In the genomic region with DNA sequence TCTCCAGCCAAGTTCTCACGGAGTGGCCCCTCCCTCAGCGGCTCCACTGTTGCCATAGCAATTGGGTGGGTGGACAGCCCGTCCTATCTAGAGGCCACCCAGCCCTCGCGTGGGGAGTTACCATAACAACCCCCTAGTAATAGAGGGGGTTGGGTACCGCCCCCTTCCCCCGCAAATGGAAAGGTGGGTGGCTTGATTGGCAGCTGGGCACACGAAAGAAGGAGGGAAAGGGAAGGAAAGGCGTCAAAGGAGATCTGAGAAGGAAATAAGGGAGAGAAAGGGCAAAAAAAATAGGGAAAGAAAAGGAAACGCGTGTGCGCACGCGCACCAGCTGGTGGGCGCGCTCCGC, we compare ENCODE assay signal across 7 cellular contexts. TPM values are rescaled to one million over a fixed set of nuclear protein-coding genes. Genes with fewer than 3 reads are reported as not detected.
DNase-seq lines count a peak whose midpoint lies in the region; ATAC-seq, FAIRE-seq and TF ChIP-seq lines count a peak whose summit lies in the region.
"Not testable (repeated sequence)": the region's sequence is repeated elsewhere in the genome, so short reads cannot be mapped to it uniquely, and the experiment has no call there.

No MANE protein-coding gene starts in this region.

- not testable (repeated sequence) for H4K20me1 ChIP-seq in Karpas-422 (ENCODE audit: insufficient read depth, low read depth, low read length)

- FAIRE-seq in kidney (lab: Jason Lieb, UNC) = not testable (repeated sequence)

- H3K9me3 ChIP-seq in Karpas-422 (ENCODE audit: low read length); ectodermal cell (ENCODE audit: control insufficient read depth, low read length); kidney (ENCODE audit: control insufficient read depth in 1 of 2, low read length in 2 of 2); trophoblast cell (ENCODE audit: insufficient read depth, low read depth, low read length): not testable (repeated sequence)

- peak overlapping the region; percentile 89 for H3K4me3 Mint-ChIP-seq in activated T-cell treated with anti-CD3 and anti-CD28 coated beads, Interleukin-2, amount 50 U/mL, for 24 hours

- peak overlapping the region; percentile 82 for H3K4me2 ChIP-seq in Karpas-422 (ENCODE audit: low read depth, low read length, poor library complexity, severe bottlenecking)
- H3K4me2 ChIP-seq in trophoblast cell (ENCODE audit: low read length) = peak overlapping the region; percentile 98

- H4K8ac ChIP-seq in trophoblast cell (ENCODE audit: low read depth, low read length) = peak overlapping the region; percentile 83

- peak overlapping the region; percentile 69 for H4K12ac ChIP-seq in trophoblast cell (ENCODE audit: low read depth, low read length)

- not testable (repeated sequence) for H3K9me3 Mint-ChIP-seq in activated T-cell treated with anti-CD3 and anti-CD28 coated beads, Interleukin-2, amount 50 U/mL, for 24 hours

- peaks cover 46% of the 10 kb centered on the region for H3K79me2 ChIP-seq in Karpas-422 (ENCODE audit: low read length)
- H3K79me2 ChIP-seq in trophoblast cell (ENCODE audit: control insufficient read depth, insufficient read depth, low read length, poor library complexity) = peaks cover 25% of the 10 kb centered on the region

- H3K4me1 ChIP-seq in Karpas-422 (ENCODE audit: low read length) (peaks cover 18% of the 10 kb centered on the region), ectodermal cell (ENCODE audit: control insufficient read depth, insufficient read depth, low read length) (peaks cover 20% of the 10 kb centered on the region), kidney (ENCODE audit: control insufficient read depth in 1 of 2, insufficient read depth in 1 of 2, low read depth in 1 of 2, low read length in 2 of 2) (peaks cover 0 to 21% of the 10 kb centered on the region in 2 donors), trophoblast cell (ENCODE audit: control insufficient read depth in 1 of 2, insufficient read depth in 2 of 2, low read length in 2 of 2) (peaks cover 13 to 19% of the 10 kb centered on the region in 2 experiments)

- 0% methylated on average over 11 of the region's 17 CpGs for WGBS in ectodermal cell, 2 experiments
- WGBS in trophoblast cell (ENCODE audit: extremely low coverage, insufficient coverage, insufficient read length) = no CpG with 5 or more reads among the region's 17 CpGs

- not testable (repeated sequence) for H3K9me2 ChIP-seq in Karpas-422 (replicated peaks; ENCODE audit: insufficient read depth, low read length)

- peak overlapping the region; percentile 86; the same call in 1 of the 2 replicates for H2AFZ ChIP-seq in Karpas-422 (ENCODE audit: low read length)
- peak overlapping the region; percentile 60 for H2AFZ ChIP-seq in trophoblast cell (ENCODE audit: insufficient read depth, low read length, poor library complexity)

- peak overlapping the region; percentile 70 for H4K91ac ChIP-seq in trophoblast cell (ENCODE audit: low read depth, low read length)

- H3K14ac ChIP-seq in trophoblast cell (ENCODE audit: low read length) = not testable (repeated sequence)

- not testable (repeated sequence) for H3K27me3 Mint-ChIP-seq in activated T-cell treated with anti-CD3 and anti-CD28 coated beads, Interleukin-2, amount 50 U/mL, for 24 hours

- DNase-seq in Karpas-422; activated T-cell treated with anti-CD3 and anti-CD28 coated beads, Interleukin-2, amount 50 U/mL, for 24 hours; kidney; trophoblast cell: not testable (repeated sequence)

- H3K23ac ChIP-seq in trophoblast cell (ENCODE audit: low read length) = not testable (repeated sequence)

- H3K4ac ChIP-seq in trophoblast cell (ENCODE audit: low read depth, low read length) = not testable (repeated sequence)

- H2BK120ac ChIP-seq in trophoblast cell (ENCODE audit: insufficient read depth, low read length, poor library complexity) = not testable (repeated sequence)

- not testable (repeated sequence) for TF ChIP-seq CTCF in kidney (IDR thresholded peaks at IDR 0.05; ENCODE audit: borderline replicate concordance, extremely low read depth, insufficient read depth)

- H3K79me1 ChIP-seq in trophoblast cell (ENCODE audit: low read length) = peaks cover 11% of the 10 kb centered on the region

- not testable (repeated sequence) for H2BK5ac ChIP-seq in trophoblast cell (ENCODE audit: low read depth, low read length, poor library complexity)

- not testable (repeated sequence) for H3K36me3 ChIP-seq in Karpas-422 (ENCODE audit: insufficient read depth, low read length); ectodermal cell (ENCODE audit: control insufficient read depth, insufficient read depth, low read length); kidney (ENCODE audit: control insufficient read depth in 1 of 2, insufficient read depth in 2 of 2, low read length in 2 of 2); trophoblast cell (ENCODE audit: control insufficient read depth in 1 of 2, insufficient read depth in 2 of 2, low read length in 2 of 2)

- not testable (repeated sequence) for H3K27ac ChIP-seq in Karpas-422 (ENCODE audit: low read length); ectodermal cell (ENCODE audit: insufficient read depth, low read depth, low read length, poor library complexity, severe bottlenecking)
- H3K27ac ChIP-seq in kidney (ENCODE audit: low read depth in 2 of 2, low read length in 2 of 2) (peak overlapping the region; percentile 77 to 92), trophoblast cell (ENCODE audit: low read depth, low read length) (peak overlapping the region; percentile 72)

- peaks cover 11% of the 10 kb centered on the region for H3K36me3 Mint-ChIP-seq in activated T-cell treated with anti-CD3 and anti-CD28 coated beads, Interleukin-2, amount 50 U/mL, for 24 hours (ENCODE audit: low read depth)

- H3K4me3 ChIP-seq in Karpas-422 (ENCODE audit: low read length) (peak overlapping the region; percentile 89), ectodermal cell (ENCODE audit: insufficient read depth, low read depth, low read length) (peak overlapping the region; percentile 74), kidney (ENCODE audit: low read length in 2 of 2) (peak overlapping the region; percentile 63 to 75), trophoblast cell (ENCODE audit: low read depth, low read length) (peak overlapping the region; percentile 46)

- intact Hi-C loops in kidney (cut with DNase I) = not testable (repeated sequence)

- peak; percentile 4 for ATAC-seq in GM18868 (IDR thresholded peaks at IDR 0.05; ENCODE audit: unreplicated experiment)
- ATAC-seq in HG02610 (IDR thresholded peaks at IDR 0.05; ENCODE audit: unreplicated experiment) = peak; percentile 9

- H3K9ac ChIP-seq in Karpas-422 (ENCODE audit: low read length) = peak overlapping the region; percentile 73
- peak overlapping the region in 1 of 2 donors; percentile 55 for H3K9ac ChIP-seq in kidney (ENCODE audit: low read length in 2 of 2)
- not testable (repeated sequence) for H3K9ac ChIP-seq in trophoblast cell (ENCODE audit: low read length)

- H2AK5ac ChIP-seq in trophoblast cell (ENCODE audit: low read length) = not testable (repeated sequence)

- peak overlapping the region; percentile 96 for H3K27ac Mint-ChIP-seq in activated T-cell treated with anti-CD3 and anti-CD28 coated beads, Interleukin-2, amount 50 U/mL, for 24 hours

- H2BK12ac ChIP-seq in trophoblast cell (ENCODE audit: low read length) = not testable (repeated sequence)

- peaks cover 37% of the 10 kb centered on the region for H3K4me1 Mint-ChIP-seq in activated T-cell treated with anti-CD3 and anti-CD28 coated beads, Interleukin-2, amount 50 U/mL, for 24 hours (ENCODE audit: low read depth)

- H3K27me3 ChIP-seq in Karpas-422 (ENCODE audit: low read length); ectodermal cell (ENCODE audit: control insufficient read depth, insufficient read depth, low read length, poor library complexity, severe bottlenecking); trophoblast cell (ENCODE audit: insufficient read depth, low read length): not testable (repeated sequence)

- not testable (repeated sequence) for H3K18ac ChIP-seq in trophoblast cell (ENCODE audit: low read length)

RNA-seq across cellular contexts. Expression of gene MINK1, which starts 0.3 kb away (rescaled TPM):
- 28.7 and 56.6 TPM in 2 replicates for total RNA-seq in Karpas-422 (2014; rRNA removed; shearing (Covaris generic); ENCODE audit: low replicate concordance)
- 63.6 TPM for polyA plus RNA-seq in ectodermal cell (2013, experiment 1 of 4)
- polyA plus RNA-seq in ectodermal cell (2013, experiment 2 of 4) = 61.8 TPM
- polyA plus RNA-seq in ectodermal cell (2013, experiment 3 of 4) = 40.1 TPM
- polyA plus RNA-seq in ectodermal cell (2013, experiment 4 of 4) = 44.1 TPM
- 118 TPM for total RNA-seq in kidney
- 21.2 TPM for polyA plus RNA-seq in kidney (ENCODE audit: insufficient read depth, low read depth, low replicate concordance)
- 54.5 and 55.2 TPM in 2 replicates for polyA plus RNA-seq in trophoblast cell (2013)

RNA-seq across cellular contexts. Expression of gene PLD2, which starts 25.9 kb away (rescaled TPM):
- total RNA-seq in Karpas-422 (2014; rRNA removed; shearing (Covaris generic); ENCODE audit: low replicate concordance) = 13.1 and 23.3 TPM in 2 replicates
- 53.5 TPM for polyA plus RNA-seq in ectodermal cell (2013, experiment 1 of 4)
- 60.4 TPM for polyA plus RNA-seq in ectodermal cell (2013, experiment 2 of 4)
- 38.1 TPM for polyA plus RNA-seq in ectodermal cell (2013, experiment 3 of 4)
- 40.8 TPM for polyA plus RNA-seq in ectodermal cell (2013, experiment 4 of 4)
- total RNA-seq in kidney = 45.4 TPM
- 9.2 TPM for polyA plus RNA-seq in kidney (ENCODE audit: insufficient read depth, low read depth, low replicate concordance)
- polyA plus RNA-seq in trophoblast cell (2013) = 40.7 and 43.6 TPM in 2 replicates

RNA-seq across cellular contexts. Expression of gene PSMB6, which starts 36.8 kb away (rescaled TPM):
- total RNA-seq in Karpas-422 (2014; rRNA removed; shearing (Covaris generic); ENCODE audit: low replicate concordance) = 118 and 168 TPM in 2 replicates
- 228 TPM for polyA plus RNA-seq in ectodermal cell (2013, experiment 1 of 4)
- polyA plus RNA-seq in ectodermal cell (2013, experiment 2 of 4) = 234 TPM
- polyA plus RNA-seq in ectodermal cell (2013, experiment 3 of 4) = 197 TPM
- polyA plus RNA-seq in ectodermal cell (2013, experiment 4 of 4) = 220 TPM
- 103 TPM for total RNA-seq in kidney
- 317 TPM for polyA plus RNA-seq in kidney (ENCODE audit: insufficient read depth, low read depth, low replicate concordance)
- polyA plus RNA-seq in trophoblast cell (2013) = 295 and 308 TPM in 2 replicates

RNA-seq across cellular contexts. Expression of gene GLTPD2, which starts 44.0 kb away (rescaled TPM):
- total RNA-seq in Karpas-422 (2014; rRNA removed; shearing (Covaris generic); ENCODE audit: low replicate concordance) = not detected in 2 replicates
- polyA plus RNA-seq in ectodermal cell (2013, experiment 1 of 4) = not detected
- polyA plus RNA-seq in ectodermal cell (2013, experiment 2 of 4) = not detected
- not detected for polyA plus RNA-seq in ectodermal cell (2013, experiment 3 of 4)
- polyA plus RNA-seq in ectodermal cell (2013, experiment 4 of 4) = not detected
- total RNA-seq in kidney = 0.35 TPM
- polyA plus RNA-seq in kidney (ENCODE audit: insufficient read depth, low read depth, low replicate concordance) = 12.5 TPM
- polyA plus RNA-seq in trophoblast cell (2013) = 0.26 and 0.31 TPM in 2 replicates
